ENCODE assay signal across 15 cellular contexts in the genomic region with DNA sequence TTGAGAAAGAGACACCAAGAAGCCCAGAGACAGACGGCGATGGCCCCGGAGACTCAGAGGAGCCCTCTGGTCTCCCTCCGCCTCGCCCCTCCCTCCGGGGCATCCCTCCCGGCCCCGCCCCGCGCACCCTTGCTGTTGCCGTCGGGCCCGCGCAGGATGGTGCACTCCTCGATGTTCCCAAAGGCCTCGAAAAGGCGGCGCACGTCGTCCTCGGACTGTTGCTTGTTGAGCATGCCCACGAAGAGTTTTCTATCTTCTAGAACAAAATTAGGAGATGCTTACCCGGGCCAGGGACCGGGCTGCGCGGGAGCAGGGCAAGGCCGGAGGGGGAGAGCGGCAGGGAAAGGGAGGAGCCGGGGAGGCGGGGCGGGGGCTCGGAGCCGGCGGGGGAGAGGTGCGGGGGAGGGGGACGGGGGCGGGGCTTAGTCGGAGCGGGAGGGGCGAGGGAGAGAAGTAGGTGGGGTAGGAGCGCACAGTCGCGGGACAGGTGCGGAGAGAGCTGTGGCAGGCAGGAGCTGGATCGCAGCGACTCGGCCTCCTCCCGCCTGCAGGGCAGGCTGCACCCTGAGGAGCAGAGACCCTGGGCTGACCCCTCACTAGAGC.
"Had no signal": no experiment of that assay in that cellular context is flagged by ENCODE, and none has a peak within 500 bp of the region (broad histone marks: within the 10 kb centered on the region; RNA-seq: fewer than 3 reads in every experiment).

No MANE protein-coding gene starts in this region.

- H3K27ac ChIP-seq: epithelial cell of prostate, esophagus muscularis mucosa, gastroesophageal sphincter, ovary, stomach had no signal

- DNase-seq: effector memory CD8-positive, alpha-beta T cell; glutamatergic neuron; mammary epithelial cell; mucosa of descending colon; naive thymus-derived CD8-positive, alpha-beta T cell; ovary; right cardiac atrium; small intestine; stimulated activated CD4-positive, alpha-beta T cell treated with anti-CD3 and anti-CD28 coated beads, Interleukin-12 subunit alpha, Interleukin-12 subunit beta, amount 100 ng/mL, for 4 hours; stimulated activated naive CD4-positive, alpha-beta T cell; stomach; substantia nigra had no signal

- H3K4me3 ChIP-seq: esophagus muscularis mucosa, gastroesophageal sphincter, mucosa of descending colon, ovary, stomach had no signal

- H3K36me3 ChIP-seq: esophagus muscularis mucosa, gastroesophageal sphincter, ovary, stomach had no signal

- ATAC-seq: effector memory CD8-positive, alpha-beta T cell; gastroesophageal sphincter; mucosa of descending colon; naive thymus-derived CD8-positive, alpha-beta T cell; right cardiac atrium had no signal

- H3K4me1 ChIP-seq: gastroesophageal sphincter had no signal

- H3K27me3 ChIP-seq: ovary had no signal

- H3K9me3 ChIP-seq: esophagus muscularis mucosa, gastroesophageal sphincter, mucosa of descending colon had no signal
